ENCODE assay signal across 9 cellular contexts in genomic region chr2:240913810-240914644, GRCh38. TPM values are rescaled to one million over a fixed set of nuclear protein-coding genes. Genes with fewer than 3 reads are reported as not detected.
A peak's percentile ranks its signal among the peaks of the same experiment; 100 is the strongest.
DNase-seq lines count a peak whose midpoint lies in the region; ATAC-seq, FAIRE-seq and TF ChIP-seq lines count a peak whose summit lies in the region.
"Had no signal": no experiment of that assay in that cellular context is flagged by ENCODE, and none has a peak within 500 bp of the region (broad histone marks: within the 10 kb centered on the region; RNA-seq: fewer than 3 reads in every experiment).

No MANE protein-coding gene starts in this region.

- H3K4me3 Mint-ChIP-seq in activated naive CD4-positive, alpha-beta T cell treated with anti-CD3 and anti-CD28 coated beads, Interleukin-2, amount 10 ng/mL, durations not matched to agents 7 days and 5 days, result no peak overlapping the region

- CTCF ChIA-PET in RWPE1 (lab: Yijun Ruan, JAX), result interaction anchor here (0.6 to 3.0 kb wide), 14 partner anchors 12 to 305 kb away, joined by 3 to 14 read pairs (median 4); partner anchors contain the start of gene MAB21L4
- CTCF ChIA-PET in activated naive CD4-positive, alpha-beta T cell treated with anti-CD3 and anti-CD28 coated beads, Interleukin-2, amount 10 ng/mL, durations not matched to agents 7 days and 5 days (lab: Charles Lee), result interaction anchor here (0.7 to 1.7 kb wide), 8 partner anchors 13 to 954 kb away, joined by 3 to 8 read pairs (median 3); no protein-coding TSS in a partner anchor

- H3K27ac ChIP-seq in RWPE1 (peak overlapping the region; percentile 52), cardiac muscle cell (no peak overlapping the region)

- no peak overlapping the region for H3K4me3 ChIP-seq in cardiac muscle cell

- POLR2A ChIA-PET in RWPE1 (lab: Yijun Ruan, JAX; ENCODE audit: low non-redundant PET), result interaction anchor here (0.6 kb wide), 1 partner anchor 305 kb away, joined by 3 read pairs; no protein-coding TSS in a partner anchor

- peaks cover 52% of the 10 kb centered on the region for H3K27me3 ChIP-seq in cardiac muscle cell

- DNase-seq in AG08395 (ENCODE audit: low spot score) (peak; percentile 70), GM19239 (ENCODE audit: insufficient read length, low spot score) (peak; percentile 89), RWPE1 (ENCODE audit: low spot score) (peak; percentile 51), cardiac muscle cell (ENCODE audit: low read depth in 1 of 2, low spot score in 1 of 2) (peak; percentile 65 to 87), sciatic nerve (ENCODE audit: low spot score) (peak; percentile 90), HPDE6-E6E7 (ENCODE audit: extremely low spot score) (no peak)
- DNase-seq in activated naive CD4-positive, alpha-beta T cell treated with anti-CD3 and anti-CD28 coated beads, Interleukin-2, amount 10 ng/mL, durations not matched to agents 7 days and 5 days, result peak; percentile 75

- H3K9me3 ChIP-seq in cardiac muscle cell (ENCODE audit: low read depth), result no peaks in the 10 kb centered on the region

- H3K27me3 Mint-ChIP-seq in activated naive CD4-positive, alpha-beta T cell treated with anti-CD3 and anti-CD28 coated beads, Interleukin-2, amount 10 ng/mL, durations not matched to agents 7 days and 5 days, result peaks cover 63% of the 10 kb centered on the region

- no peaks in the 10 kb centered on the region for H3K36me3 ChIP-seq in cardiac muscle cell

- ATAC-seq in sciatic nerve (peak; percentile 78), HG03571 (IDR thresholded peaks at IDR 0.05; ENCODE audit: unreplicated experiment) (no peak)

- H3K27ac Mint-ChIP-seq in activated naive CD4-positive, alpha-beta T cell treated with anti-CD3 and anti-CD28 coated beads, Interleukin-2, amount 10 ng/mL, durations not matched to agents 7 days and 5 days, result no peak overlapping the region

- peak; percentile 91 for TF ChIP-seq CTCF in RWPE1 (conservative IDR thresholded peaks at IDR 0.05; ENCODE audit: low read depth)
- peak; percentile 93 for TF ChIP-seq CTCF in cardiac muscle cell (IDR thresholded peaks at IDR 0.05; ENCODE audit: low read depth, low read length)

- no peaks in the 10 kb centered on the region for H3K36me3 Mint-ChIP-seq in activated naive CD4-positive, alpha-beta T cell treated with anti-CD3 and anti-CD28 coated beads, Interleukin-2, amount 10 ng/mL, durations not matched to agents 7 days and 5 days

- intact Hi-C loops in sciatic nerve (cut with DNase I), result loop anchor here (10.0 kb wide), 1 partner anchor 81 kb away; the partner anchor contains the start of gene SNED1

- no peaks in the 10 kb centered on the region for H3K4me1 ChIP-seq in cardiac muscle cell (ENCODE audit: low read depth)

- H3K9me3 Mint-ChIP-seq in activated naive CD4-positive, alpha-beta T cell treated with anti-CD3 and anti-CD28 coated beads, Interleukin-2, amount 10 ng/mL, durations not matched to agents 7 days and 5 days, result no peaks in the 10 kb centered on the region

- H3K4me1 Mint-ChIP-seq in activated naive CD4-positive, alpha-beta T cell treated with anti-CD3 and anti-CD28 coated beads, Interleukin-2, amount 10 ng/mL, durations not matched to agents 7 days and 5 days, result no peaks in the 10 kb centered on the region

- no peak for FAIRE-seq in GM19239 (lab: Jason Lieb, UNC)

RNA-seq across cellular contexts. Expression of gene CROCC2, which starts 7.9 kb away (rescaled TPM):
- total RNA-seq in cardiac muscle cell (not detected in 2 replicates), sciatic nerve (0.18 TPM)
- polyA plus RNA-seq in cardiac muscle cell, result not detected in 2 replicates
- total RNA-seq: temporal lobe had no signal

RNA-seq across cellular contexts. Expression of gene MAB21L4, which starts 18.1 kb away (rescaled TPM):
- total RNA-seq in cardiac muscle cell, result 0.07 TPM in 1 of 2 replicates, not detected in the other
- not detected in 2 replicates for polyA plus RNA-seq in cardiac muscle cell
- total RNA-seq in sciatic nerve, result not detected
- total RNA-seq: temporal lobe had no signal

RNA-seq across cellular contexts. Expression of gene AGXT, which starts 45.4 kb away (rescaled TPM):
- total RNA-seq in cardiac muscle cell, result 0.06 and 0.67 TPM in 2 replicates
- 0.75 and 0.99 TPM in 2 replicates for polyA plus RNA-seq in cardiac muscle cell
- not detected for total RNA-seq in sciatic nerve
- total RNA-seq: temporal lobe had no signal
